Comparison of ENCODE assay signal across 10 cellular contexts in the genomic region with DNA sequence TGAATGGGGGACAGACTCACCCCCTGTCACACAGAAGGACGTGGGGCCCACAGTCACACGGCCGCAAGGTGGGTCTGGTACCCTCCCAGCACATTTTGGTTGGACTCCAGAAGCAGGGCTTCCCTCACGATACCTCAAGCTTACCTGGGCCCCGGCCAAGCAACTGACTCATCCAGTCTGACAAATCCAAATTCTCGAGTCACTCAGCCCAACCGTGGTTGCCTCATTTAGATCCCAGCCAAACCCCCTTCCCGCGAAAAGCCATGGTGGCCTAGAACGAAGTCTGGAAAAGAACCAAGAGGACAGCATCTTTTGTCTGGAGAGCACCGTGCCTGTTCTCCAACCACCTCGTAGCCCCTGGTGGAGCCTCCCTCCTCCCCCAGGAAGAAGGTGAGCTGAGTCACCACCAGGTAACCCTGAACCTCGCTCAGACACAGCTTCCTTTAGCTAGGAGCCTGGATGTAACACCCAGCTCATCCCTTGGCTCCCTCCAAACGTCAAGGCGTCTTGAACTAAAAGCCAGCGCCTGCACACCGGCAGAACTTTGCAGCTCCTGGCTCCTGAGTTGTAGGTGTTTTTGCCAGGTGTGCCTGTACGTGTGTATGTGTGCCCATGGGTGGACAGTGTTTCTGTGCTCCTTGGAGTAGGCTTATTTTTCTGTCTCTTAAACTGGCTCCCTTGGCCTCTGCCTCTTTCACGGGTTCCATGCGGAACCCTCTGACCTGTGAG.
DNase-seq lines count a peak whose midpoint lies in the region; ATAC-seq, FAIRE-seq and TF ChIP-seq lines count a peak whose summit lies in the region.
"Had no signal": no experiment of that assay in that cellular context is flagged by ENCODE, and none has a peak within 500 bp of the region (broad histone marks: within the 10 kb centered on the region; RNA-seq: fewer than 3 reads in every experiment).

No MANE protein-coding gene starts in this region.

- no peak overlapping the region for H3K4me3 Mint-ChIP-seq in activated T-cell treated with anti-CD3 and anti-CD28 coated beads, Interleukin-2, amount 50 U/mL, for 24 hours
- H3K4me3 Mint-ChIP-seq in activated T-helper 1 cell treated with anti-CD3 and anti-CD28 coated beads, Interleukin-12 subunit alpha, Interleukin-12 subunit beta, Interleukin-2, Interleukin-4 antibody, amounts not matched to agents 30 ng/mL and 10 ng/mL and 1 ng/mL, durations not matched to agents 14 hours and 24 hours and 36 hours = peak overlapping the region; percentile 3

- DNase-seq in activated T-cell treated with anti-CD3 and anti-CD28 coated beads, Interleukin-2, amount 50 U/mL, for 24 hours = no peak
- DNase-seq in activated T-cell treated with anti-CD3 and anti-CD28 coated beads, Interleukin-2, amount 50 U/mL, for 1 hour = no peak
- DNase-seq in activated T-helper 1 cell treated with anti-CD3 and anti-CD28 coated beads, Interleukin-12 subunit alpha, Interleukin-12 subunit beta, Interleukin-2, Interleukin-4 antibody, amounts not matched to agents 30 ng/mL and 10 ng/mL and 1 ng/mL, durations not matched to agents 14 hours and 24 hours and 36 hours (ENCODE audit: low spot score) = no peak
- peak; percentile 93 for DNase-seq in keratinocyte (ENCODE audit: low read depth, low spot score)
- DNase-seq in activated effector memory CD4-positive, alpha-beta T cell treated with Interleukin-2 at 50 U/mL for 16 hours = no peak

- H3K9me3 Mint-ChIP-seq in activated T-cell treated with anti-CD3 and anti-CD28 coated beads, Interleukin-2, amount 50 U/mL, for 24 hours = no peaks in the 10 kb centered on the region
- H3K9me3 Mint-ChIP-seq in activated T-helper 1 cell treated with anti-CD3 and anti-CD28 coated beads, Interleukin-12 subunit alpha, Interleukin-12 subunit beta, Interleukin-2, Interleukin-4 antibody, amounts not matched to agents 30 ng/mL and 10 ng/mL and 1 ng/mL, durations not matched to agents 14 hours and 24 hours and 36 hours = no peaks in the 10 kb centered on the region

- peaks cover 4% of the 10 kb centered on the region for H3K36me3 Mint-ChIP-seq in activated T-cell treated with anti-CD3 and anti-CD28 coated beads, Interleukin-2, amount 50 U/mL, for 24 hours (ENCODE audit: low read depth)
- H3K36me3 Mint-ChIP-seq in activated T-helper 1 cell treated with anti-CD3 and anti-CD28 coated beads, Interleukin-12 subunit alpha, Interleukin-12 subunit beta, Interleukin-2, Interleukin-4 antibody, amounts not matched to agents 30 ng/mL and 10 ng/mL and 1 ng/mL, durations not matched to agents 14 hours and 24 hours and 36 hours (ENCODE audit: low read depth) = peaks cover 3% of the 10 kb centered on the region

- peaks cover 67% of the 10 kb centered on the region for H3K79me2 ChIP-seq in keratinocyte (ENCODE audit: control insufficient read depth, insufficient read depth, low read length)

- H3K4me3 ChIP-seq in keratinocyte (ENCODE audit: control insufficient read depth in 2 of 3, extremely low read depth in 1 of 3, insufficient read depth in 2 of 3, low read depth in 1 of 3, low read length in 3 of 3) = peak overlapping the region in 1 of 3 experiments; percentile 17
- no peak overlapping the region for H3K4me3 ChIP-seq in thymus (ENCODE audit: low read length)
- H3K4me3 ChIP-seq: BLaER1 treated with 17β-estradiol and CSF1 and Interleukin-3, amounts not matched to agents 10 nM and 100 nM had no signal

- 97% methylated on average over 20 of the region's 20 CpGs for WGBS in thymus

- FAIRE-seq in keratinocyte (lab: Jason Lieb, UNC) = peak; percentile 82
- FAIRE-seq: GM19239 had no signal

- peak overlapping the region; percentile 90 for H3K27ac ChIP-seq in keratinocyte (ENCODE audit: control insufficient read depth, insufficient read depth, low read length)
- peak overlapping the region; percentile 13 for H3K27ac ChIP-seq in thymus (ENCODE audit: low read depth)
- H3K27ac ChIP-seq: BLaER1 treated with 17β-estradiol and CSF1 and Interleukin-3, amounts not matched to agents 10 nM and 100 nM had no signal

- peak overlapping the region; percentile 64 for H3K9ac ChIP-seq in keratinocyte (ENCODE audit: control insufficient read depth, extremely low read depth, insufficient read depth, low read length)
- H3K9ac ChIP-seq: BLaER1 treated with 17β-estradiol and CSF1 and Interleukin-3, amounts not matched to agents 10 nM and 100 nM had no signal

- H3K4me1 Mint-ChIP-seq in activated T-cell treated with anti-CD3 and anti-CD28 coated beads, Interleukin-2, amount 50 U/mL, for 24 hours (ENCODE audit: low read depth) = peaks cover 74% of the 10 kb centered on the region
- H3K4me1 Mint-ChIP-seq in activated T-helper 1 cell treated with anti-CD3 and anti-CD28 coated beads, Interleukin-12 subunit alpha, Interleukin-12 subunit beta, Interleukin-2, Interleukin-4 antibody, amounts not matched to agents 30 ng/mL and 10 ng/mL and 1 ng/mL, durations not matched to agents 14 hours and 24 hours and 36 hours (ENCODE audit: low read depth) = peaks cover 75% of the 10 kb centered on the region

- H4K20me1 ChIP-seq in keratinocyte (ENCODE audit: control insufficient read depth, extremely low read depth, insufficient read depth, low read length) = no peaks in the 10 kb centered on the region

- H3K4me2 ChIP-seq in keratinocyte (ENCODE audit: control insufficient read depth, extremely low read depth, insufficient read depth, low read depth, low read length) = peak overlapping the region; percentile 67
- H3K4me2 ChIP-seq: BLaER1 treated with 17β-estradiol and CSF1 and Interleukin-3, amounts not matched to agents 10 nM and 100 nM had no signal

- no peak for TF ChIP-seq CTCF in keratinocyte (optimal IDR thresholded peaks at IDR 0.05 in 1 of 3, IDR thresholded peaks at IDR 0.05 in 1 of 3, conservative IDR thresholded peaks at IDR 0.05 in 1 of 3; ENCODE audit: extremely low read depth in 1 of 3, insufficient read depth in 2 of 3, low read length in 3 of 3)

- H3K27me3 Mint-ChIP-seq in activated T-cell treated with anti-CD3 and anti-CD28 coated beads, Interleukin-2, amount 50 U/mL, for 24 hours = no peaks in the 10 kb centered on the region
- H3K27me3 Mint-ChIP-seq in activated T-helper 1 cell treated with anti-CD3 and anti-CD28 coated beads, Interleukin-12 subunit alpha, Interleukin-12 subunit beta, Interleukin-2, Interleukin-4 antibody, amounts not matched to agents 30 ng/mL and 10 ng/mL and 1 ng/mL, durations not matched to agents 14 hours and 24 hours and 36 hours (ENCODE audit: insufficient read depth) = no peaks in the 10 kb centered on the region

- dilution Hi-C loops in keratinocyte (cut with MboI; ENCODE audit: extremely low pct_ligation_motif_present, low sequenced_read_pairs) = no loop called here

- H3K27me3 ChIP-seq in keratinocyte (ENCODE audit: control insufficient read depth, extremely low read depth, insufficient read depth, low read length) (no peaks in the 10 kb centered on the region), thymus (ENCODE audit: control insufficient read depth, insufficient read depth) (no peaks in the 10 kb centered on the region)
- H3K27me3 ChIP-seq: BLaER1 treated with 17β-estradiol and CSF1 and Interleukin-3, amounts not matched to agents 10 nM and 100 nM had no signal

- intact Hi-C loops in activated T-helper 1 cell treated with anti-CD3 and anti-CD28 coated beads, Interleukin-12 subunit alpha, Interleukin-12 subunit beta, Interleukin-2, Interleukin-4 antibody, amounts not matched to agents 30 ng/mL and 10 ng/mL and 1 ng/mL, durations not matched to agents 14 hours and 24 hours and 36 hours (cut with micrococcal nuclease) = loop anchor here (1.0 to 5.0 kb wide), 4 partner anchors 45 to 109 kb away; no protein-coding TSS in a partner anchor

- H3K9me1 ChIP-seq in keratinocyte (ENCODE audit: control insufficient read depth, extremely low read depth, insufficient read depth, low read length) = peaks cover 4% of the 10 kb centered on the region

- no peak overlapping the region for H2AFZ ChIP-seq in keratinocyte (ENCODE audit: control insufficient read depth, low read length)

- peak overlapping the region; percentile 26 for H3K27ac Mint-ChIP-seq in activated T-cell treated with anti-CD3 and anti-CD28 coated beads, Interleukin-2, amount 50 U/mL, for 24 hours
- peak overlapping the region; percentile 0 for H3K27ac Mint-ChIP-seq in activated T-helper 1 cell treated with anti-CD3 and anti-CD28 coated beads, Interleukin-12 subunit alpha, Interleukin-12 subunit beta, Interleukin-2, Interleukin-4 antibody, amounts not matched to agents 30 ng/mL and 10 ng/mL and 1 ng/mL, durations not matched to agents 14 hours and 24 hours and 36 hours

- H3K9me3 ChIP-seq in keratinocyte (ENCODE audit: control insufficient read depth, low read depth, low read length) (no peaks in the 10 kb centered on the region), thymus (ENCODE audit: control insufficient read depth) (no peaks in the 10 kb centered on the region)

- ATAC-seq in HG03457 (IDR thresholded peaks at IDR 0.05; ENCODE audit: unreplicated experiment) (no peak), HG02798 (IDR thresholded peaks at IDR 0.05; ENCODE audit: poor library complexity, unreplicated experiment) (no peak)

- peaks cover 6 to 9% of the 10 kb centered on the region in 2 experiments for H3K36me3 ChIP-seq in keratinocyte (ENCODE audit: control insufficient read depth in 2 of 2, extremely low read depth in 1 of 2, insufficient read depth in 2 of 2, low read length in 2 of 2)
- peaks cover 13% of the 10 kb centered on the region for H3K36me3 ChIP-seq in thymus (ENCODE audit: control insufficient read depth, insufficient read depth)

- H3K4me1 ChIP-seq in keratinocyte (ENCODE audit: control insufficient read depth, extremely low read depth, insufficient read depth, low read length) (peaks cover 62% of the 10 kb centered on the region), thymus (ENCODE audit: control insufficient read depth, insufficient read depth, low read length) (peaks cover 17% of the 10 kb centered on the region)
